In the genomic region with DNA sequence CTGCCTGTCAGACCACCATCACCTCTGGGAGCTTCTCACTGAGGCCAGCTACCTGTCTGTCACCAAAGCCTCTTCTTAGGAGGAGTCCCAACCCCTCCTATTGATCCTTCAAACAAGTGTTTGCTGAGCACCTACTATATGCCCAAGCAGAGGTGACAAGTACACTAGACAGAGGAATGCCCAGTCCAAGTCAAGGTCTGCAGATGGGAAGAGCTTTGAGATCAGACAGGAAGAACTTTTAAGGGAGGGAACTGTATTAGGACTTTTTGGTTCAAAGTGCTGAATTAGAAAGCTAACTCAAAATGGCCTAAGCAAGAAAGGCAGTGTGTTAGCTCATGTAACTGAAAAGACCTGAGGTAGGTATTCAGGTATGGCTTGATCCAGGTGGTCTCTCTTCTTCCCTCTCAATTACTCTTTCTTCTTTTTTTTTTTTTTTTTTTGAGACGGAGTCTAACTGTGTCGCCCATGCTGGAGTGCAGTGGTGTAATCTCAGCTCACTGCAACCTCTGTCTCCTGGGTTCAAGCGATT, we compare ENCODE assay signal across 21 cellular contexts.
"Had no signal": no experiment of that assay in that cellular context is flagged by ENCODE, and none has a peak within 500 bp of the region (broad histone marks: within the 10 kb centered on the region; RNA-seq: fewer than 3 reads in every experiment).

No MANE protein-coding gene starts in this region.

- H3K4me3 Mint-ChIP-seq: memory B cell; nephron; stimulated activated effector memory CD8-positive, alpha-beta T cell treated with anti-CD3 and anti-CD28 coated beads, Interleukin-12 subunit alpha, Interleukin-12 subunit beta, amount 100 ng/mL, for 72 hours had no signal

- H3K9me3 Mint-ChIP-seq: memory B cell; nephron; stimulated activated effector memory CD8-positive, alpha-beta T cell treated with anti-CD3 and anti-CD28 coated beads, Interleukin-12 subunit alpha, Interleukin-12 subunit beta, amount 100 ng/mL, for 72 hours had no signal

- DNase-seq: effector memory CD4-positive, alpha-beta T cell; gastrocnemius medialis; heart right ventricle; hypothalamus; kidney glomerular epithelial cell; midbrain; naive B cell; stimulated activated CD4-positive, alpha-beta T cell treated with anti-CD3 and anti-CD28 coated beads, Interleukin-4, amount 100 ng/mL, for 1 hour; stimulated activated CD8-positive, alpha-beta memory T cell treated with anti-CD3 and anti-CD28 coated beads, Interleukin-4, amount 100 ng/mL, for 48 hours; stimulated activated naive CD8-positive, alpha-beta T cell treated with anti-CD3 and anti-CD28 coated beads, Interleukin-15, Interleukin-2, amounts not matched to agents 100 U/mL and 50 U/mL, for 24 hours; thyroid gland; upper lobe of right lung had no signal

- H3K36me3 ChIP-seq: gastrocnemius medialis, heart right ventricle, neutrophil, suprapubic skin, thyroid gland, upper lobe of right lung, vagina had no signal

- H3K36me3 Mint-ChIP-seq: naive B cell had no signal

- ATAC-seq: esophagus mucosa; gastrocnemius medialis; heart right ventricle; left lobe of liver; stimulated activated effector memory CD8-positive, alpha-beta T cell treated with anti-CD3 and anti-CD28 coated beads, Interleukin-12 subunit alpha, Interleukin-12 subunit beta, amount 100 ng/mL, for 72 hours; upper lobe of right lung had no signal

- H3K27me3 ChIP-seq: gastrocnemius medialis, thyroid gland had no signal

- H3K4me2 ChIP-seq: smooth muscle cell had no signal

- H3K9me3 ChIP-seq: gastrocnemius medialis, heart right ventricle, neutrophil, suprapubic skin, thyroid gland, upper lobe of right lung, vagina had no signal

- H3K4me3 ChIP-seq: gastrocnemius medialis, heart right ventricle, smooth muscle cell, suprapubic skin, thyroid gland, upper lobe of right lung, vagina had no signal

- H3K27ac ChIP-seq: gastrocnemius medialis, heart right ventricle, neutrophil, thyroid gland, upper lobe of right lung, vagina had no signal

- H3K27ac Mint-ChIP-seq: memory B cell; nephron; stimulated activated effector memory CD8-positive, alpha-beta T cell treated with anti-CD3 and anti-CD28 coated beads, Interleukin-12 subunit alpha, Interleukin-12 subunit beta, amount 100 ng/mL, for 72 hours had no signal
